1 cellular context compared by ENCODE assay signal in the genomic region with DNA sequence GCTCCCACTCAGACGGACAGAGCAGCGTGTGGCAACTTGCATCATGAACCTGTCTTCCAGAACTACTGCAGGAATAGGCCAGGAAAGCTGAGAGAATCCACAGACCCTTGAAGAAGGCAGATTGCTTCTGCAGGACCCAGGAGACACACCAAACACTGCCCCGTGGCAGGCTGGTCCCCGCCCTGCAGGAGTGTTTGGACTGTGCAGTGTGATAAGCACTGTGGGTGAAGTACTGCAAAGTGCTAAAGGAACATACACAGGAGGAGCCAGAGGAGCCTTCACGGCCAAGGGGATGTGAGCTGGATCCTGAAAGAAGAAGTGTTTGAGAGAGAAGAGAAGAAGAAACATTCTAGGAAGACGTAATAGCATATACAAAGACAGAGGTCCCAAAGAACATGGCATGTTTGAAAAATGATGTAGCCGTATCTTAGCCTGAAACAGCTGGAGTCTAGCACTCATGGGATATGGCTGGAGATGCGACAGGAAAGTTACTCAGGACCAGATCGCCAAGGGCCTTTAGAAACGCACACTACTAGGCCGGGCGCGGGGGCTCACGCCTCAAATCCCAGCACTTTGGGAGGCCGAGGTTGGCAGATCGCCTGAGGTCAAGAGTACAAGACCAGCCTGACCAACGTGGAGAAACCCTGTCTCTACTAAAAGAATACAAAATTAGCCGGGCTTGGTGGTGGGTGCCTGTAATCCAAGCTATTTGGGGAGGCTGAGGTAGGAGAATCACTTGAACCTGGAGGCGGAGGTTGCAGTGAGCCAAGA.
TF ChIP-seq lines count a peak whose summit lies in the region.

No MANE protein-coding gene starts in this region.

TF ChIP-seq in IMR-90, 13 proteins besides CTCF, POLR2A, EP300 and RAD21 (continued from another document):
- no peak for TF ChIP-seq MXI1 (IDR thresholded peaks at IDR 0.05; ENCODE audit: borderline replicate concordance, low read depth, low read length)
- TF ChIP-seq SMC3 (IDR thresholded peaks at IDR 0.05; ENCODE audit: low read depth, low read length) = no peak
- no peak for TF ChIP-seq RFX5 (IDR thresholded peaks at IDR 0.05; ENCODE audit: low read depth, low read length)
- TF ChIP-seq FOS (IDR thresholded peaks at IDR 0.05; ENCODE audit: low read depth, low read length) = no peak
- no peak for TF ChIP-seq MAFK (IDR thresholded peaks at IDR 0.05; ENCODE audit: low read depth, low read length)
- TF ChIP-seq NFE2L2 (IDR thresholded peaks at IDR 0.05; ENCODE audit: low read depth, low read length) = no peak
- TF ChIP-seq BHLHE40 (IDR thresholded peaks at IDR 0.05; ENCODE audit: low read depth, low read length) = no peak
- TF ChIP-seq, protein P1, sequence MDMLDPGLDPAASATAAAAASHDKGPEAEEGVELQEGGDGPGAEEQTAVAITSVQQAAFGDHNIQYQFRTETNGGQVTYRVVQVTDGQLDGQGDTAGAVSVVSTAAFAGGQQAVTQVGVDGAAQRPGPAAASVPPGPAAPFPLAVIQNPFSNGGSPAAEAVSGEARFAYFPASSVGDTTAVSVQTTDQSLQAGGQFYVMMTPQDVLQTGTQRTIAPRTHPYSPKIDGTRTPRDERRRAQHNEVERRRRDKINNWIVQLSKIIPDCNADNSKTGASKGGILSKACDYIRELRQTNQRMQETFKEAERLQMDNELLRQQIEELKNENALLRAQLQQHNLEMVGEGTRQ (IDR thresholded peaks at IDR 0.05; ENCODE audit: low read depth, low read length) = no peak
- TF ChIP-seq RCOR1 (IDR thresholded peaks at IDR 0.05; ENCODE audit: insufficient replicate concordance, low read length) = no peak
- TF ChIP-seq MAZ (IDR thresholded peaks at IDR 0.05; ENCODE audit: borderline replicate concordance, low read depth, low read length) = no peak
